28 cellular contexts compared by ENCODE assay signal in the genomic region with DNA sequence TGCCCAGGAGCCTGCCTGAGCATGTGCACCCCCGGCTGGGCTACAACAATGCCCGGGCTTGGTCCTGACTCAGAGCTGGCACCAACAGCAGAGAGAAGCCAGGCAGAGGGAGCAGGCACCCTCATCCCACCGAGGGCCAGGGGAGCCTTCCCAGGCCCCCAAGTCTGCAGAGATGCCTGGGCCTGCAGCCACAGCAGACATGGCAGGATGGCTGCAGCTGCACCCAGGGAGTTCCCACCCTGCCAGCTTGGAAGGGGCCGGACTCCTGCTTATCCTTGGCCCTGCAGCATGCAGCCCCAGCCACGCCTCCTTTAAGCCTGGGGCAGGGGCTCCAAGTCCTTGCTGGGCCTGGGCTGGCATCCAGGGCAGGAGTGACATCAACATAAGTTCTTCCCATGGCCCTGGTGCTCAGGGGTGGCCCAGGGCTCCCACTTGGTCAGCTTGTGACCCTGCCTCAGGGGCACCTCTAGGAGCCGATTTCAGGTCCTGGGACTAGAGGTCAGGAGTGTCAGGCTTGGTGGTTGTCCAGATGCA. TPM values are rescaled to one million over a fixed set of nuclear protein-coding genes. Genes with fewer than 3 reads are reported as not detected.
DNase-seq lines count a peak whose midpoint lies in the region; ATAC-seq and TF ChIP-seq lines count a peak whose summit lies in the region.
"Had no signal": no experiment of that assay in that cellular context is flagged by ENCODE, and none has a peak within 500 bp of the region (broad histone marks: within the 10 kb centered on the region; RNA-seq: fewer than 3 reads in every experiment).

No MANE protein-coding gene starts in this region.

- ATAC-seq in upper lobe of left lung (ENCODE audit: low FRiP score in 2 of 2) = peak; percentile 14 to 17
- ATAC-seq: GM12878 had no signal

- no peak overlapping the region for H3K4ac ChIP-seq in neuronal stem cell (ENCODE audit: low read length)

- H2BK120ac ChIP-seq in neuronal stem cell (ENCODE audit: low read depth, low read length) = no peak overlapping the region

- no peak overlapping the region for H2BK5ac ChIP-seq in neuronal stem cell (ENCODE audit: low read length)

- no peak for TF ChIP-seq EP300 in upper lobe of left lung (IDR thresholded peaks at IDR 0.05)

- no peak overlapping the region for H4K8ac ChIP-seq in neuronal stem cell (ENCODE audit: low read depth, low read length)

- H3K9me3 ChIP-seq in neuronal stem cell (replicated peaks in 1 of 2; ENCODE audit: control insufficient read depth in 2 of 2, insufficient read depth in 1 of 2, low read depth in 1 of 2, low read length in 2 of 2) (peaks cover 0 to 2% of the 10 kb centered on the region in 2 donors), upper lobe of left lung (no peaks in the 10 kb centered on the region)
- H3K9me3 ChIP-seq: BE2C, BLaER1 had no signal

- no peak overlapping the region for H3K27ac Mint-ChIP-seq in chondrocyte (ENCODE audit: unreplicated experiment)
- H3K27ac Mint-ChIP-seq: CD4-positive, alpha-beta memory T cell; CD4-positive, CD25-positive, alpha-beta regulatory T cell; CD8-positive, alpha-beta memory T cell had no signal

- no peak overlapping the region for H3K23ac ChIP-seq in neuronal stem cell (ENCODE audit: low read depth, low read length, poor library complexity)

- TF ChIP-seq CTCF in chondrocyte (IDR thresholded peaks at IDR 0.05) = no peak
- no peak for TF ChIP-seq CTCF in upper lobe of left lung (IDR thresholded peaks at IDR 0.05)
- TF ChIP-seq CTCF in dorsolateral prefrontal cortex (IDR thresholded peaks at IDR 0.05 in 54 of 56, conservative IDR thresholded peaks at IDR 0.05 in 2 of 56; ENCODE audit: low read depth in 1 of 56, partially characterized antibody in 56 of 56) = no peak

- no peak overlapping the region for H3K27ac ChIP-seq in neuronal stem cell (replicated peaks; ENCODE audit: low read length)
- H3K27ac ChIP-seq in upper lobe of left lung = no peak overlapping the region
- no peak overlapping the region for H3K27ac ChIP-seq in dorsolateral prefrontal cortex
- H3K27ac ChIP-seq: BLaER1 had no signal

- H2AK5ac ChIP-seq in neuronal stem cell (ENCODE audit: low read depth, low read length) = peak overlapping the region; percentile 25

- no peaks in the 10 kb centered on the region for H3K36me3 Mint-ChIP-seq in chondrocyte (ENCODE audit: low read depth)
- H3K36me3 Mint-ChIP-seq: CD14-positive monocyte; CD4-positive, alpha-beta memory T cell; CD4-positive, CD25-positive, alpha-beta regulatory T cell; CD8-positive, alpha-beta memory T cell had no signal

- no peak overlapping the region for H2AFZ ChIP-seq in neuronal stem cell (ENCODE audit: low read length)

- H3K27me3 ChIP-seq in neuronal stem cell (ENCODE audit: control insufficient read depth in 3 of 3, insufficient read depth in 3 of 3, low read depth in 1 of 3, low read length in 3 of 3) (no peaks in the 10 kb centered on the region), upper lobe of left lung (no peaks in the 10 kb centered on the region), dorsolateral prefrontal cortex (peaks cover 0 to 4% (median 0%) of the 10 kb centered on the region in 45 donors)
- H3K27me3 ChIP-seq: BLaER1 had no signal

- peaks cover 17% of the 10 kb centered on the region for H3K27me3 Mint-ChIP-seq in chondrocyte (ENCODE audit: low read depth)
- H3K27me3 Mint-ChIP-seq: CD4-positive, CD25-positive, alpha-beta regulatory T cell; CD8-positive, alpha-beta memory T cell had no signal

- H4K91ac ChIP-seq in neuronal stem cell (ENCODE audit: low read depth, low read length, poor library complexity) = no peak overlapping the region

- intact Hi-C loops in dorsolateral prefrontal cortex (cut with DNase I) = no loop called here

- H3K9me3 Mint-ChIP-seq in chondrocyte (ENCODE audit: low read depth) = no peaks in the 10 kb centered on the region
- H3K9me3 Mint-ChIP-seq: CD4-positive, CD25-positive, alpha-beta regulatory T cell; CD8-positive, alpha-beta memory T cell had no signal

- no peak overlapping the region for H3K9ac ChIP-seq in neuronal stem cell (ENCODE audit: low read depth, low read length, poor library complexity)
- H3K9ac ChIP-seq: BLaER1 had no signal

- H3K18ac ChIP-seq in neuronal stem cell (ENCODE audit: low read length) = peak overlapping the region; percentile 65

- H3K4me1 Mint-ChIP-seq in chondrocyte (ENCODE audit: low read depth) = no peaks in the 10 kb centered on the region
- H3K4me1 Mint-ChIP-seq: CD4-positive, alpha-beta memory T cell; CD4-positive, CD25-positive, alpha-beta regulatory T cell; CD8-positive, alpha-beta memory T cell had no signal

- H3K4me3 Mint-ChIP-seq in chondrocyte (ENCODE audit: unreplicated experiment) = no peak overlapping the region
- H3K4me3 Mint-ChIP-seq: CD14-positive monocyte; CD4-positive, alpha-beta memory T cell; CD4-positive, CD25-positive, alpha-beta regulatory T cell; CD8-positive, alpha-beta memory T cell had no signal

- H3K4me1 ChIP-seq in neuronal stem cell (ENCODE audit: control insufficient read depth in 2 of 2, insufficient read depth in 1 of 2, low read depth in 1 of 2, low read length in 2 of 2) (no peaks in the 10 kb centered on the region), upper lobe of left lung (no peaks in the 10 kb centered on the region)
- H3K4me1 ChIP-seq: BE2C, BLaER1 had no signal

- no CpG with 5 or more reads among the region's 6 CpGs for WGBS in neuronal stem cell (ENCODE audit: extremely low coverage in 2 of 2, insufficient read length in 2 of 2, insufficient replicate concordance in 1 of 2), 2 donors
- WGBS in upper lobe of left lung, 2 donors = 80 to 88% methylated on average over 1 to 3 of the region's 6 CpGs

- H3K79me1 ChIP-seq in neuronal stem cell (ENCODE audit: low read depth, low read length) = no peaks in the 10 kb centered on the region

- H3K36me3 ChIP-seq in neuronal stem cell (replicated peaks in 1 of 2; ENCODE audit: control insufficient read depth in 2 of 2, insufficient read depth in 2 of 2, low read length in 2 of 2) = no peaks in the 10 kb centered on the region
- no peaks in the 10 kb centered on the region for H3K36me3 ChIP-seq in upper lobe of left lung
- H3K36me3 ChIP-seq: BE2C, BLaER1 had no signal

- TF ChIP-seq POLR2A in upper lobe of left lung (IDR thresholded peaks at IDR 0.05) = no peak

- DNase-seq in chondrocyte (ENCODE audit: low spot score) (peak; percentile 87), neuronal stem cell (ENCODE audit: low spot score) (no peak), upper lobe of left lung (peak in 1 of 2 donors; percentile 37), dorsolateral prefrontal cortex (no peak), amniotic stem cell (lab: John Stamatoyannopoulos, UW) (no peak)
- DNase-seq in activated naive CD4-positive, alpha-beta T cell (lab: John Stamatoyannopoulos, UW) = no peak
- DNase-seq: 8988T; ACHN; BE2C; C1 segment of cervical spinal cord; CD4-positive, alpha-beta memory T cell; CD4-positive, CD25-positive, alpha-beta regulatory T cell; CD8-positive, alpha-beta memory T cell; COR-L47; DMS 273 treated with DMSO at 0.1 percent for 48 hours; DMS153; DMS53; DMS79; DND-41; EL; GDM1 had no signal

- no peak overlapping the region for H3K4me2 ChIP-seq in neuronal stem cell (ENCODE audit: insufficient read depth, low read length, poor library complexity, severe bottlenecking)
- H3K4me2 ChIP-seq: BLaER1 had no signal

- no peak overlapping the region for H2BK15ac ChIP-seq in neuronal stem cell (ENCODE audit: low read length)

- H3K4me3 ChIP-seq in neuronal stem cell (ENCODE audit: low read length in 2 of 2) (no peak overlapping the region), upper lobe of left lung (no peak overlapping the region), dorsolateral prefrontal cortex (no peak overlapping the region)
- H3K4me3 ChIP-seq: BLaER1, GM12878 had no signal

- H2BK12ac ChIP-seq in neuronal stem cell (ENCODE audit: low read length) = no peak overlapping the region

- H3K14ac ChIP-seq in neuronal stem cell (ENCODE audit: low read length) = peak overlapping the region; percentile 65

RNA-seq across cellular contexts. Expression of gene OR10D3, which starts 26.7 kb away (rescaled TPM):
- total RNA-seq in chondrocyte (not detected in 3 replicates), upper lobe of left lung (not detected), dorsolateral prefrontal cortex (under 1 TPM in 1 of 120 experiments, not detected in 119; 0.96 TPM)
- not detected for polyA plus RNA-seq in neuronal stem cell (2013, experiment 1 of 2)
- not detected for polyA plus RNA-seq in neuronal stem cell (2013, experiment 2 of 2)
- total RNA-seq: A673; CD4-positive, alpha-beta memory T cell; CD4-positive, CD25-positive, alpha-beta regulatory T cell; CD8-positive, alpha-beta memory T cell; Daoy; G401; GM12878 had no signal
- polyA plus RNA-seq: AG04450; CD14-positive monocyte; CD4-positive, alpha-beta memory T cell; CD4-positive, CD25-positive, alpha-beta regulatory T cell; CD8-positive, alpha-beta memory T cell; GM12878 had no signal

RNA-seq across cellular contexts. Expression of gene OR8G1, which starts 31.0 kb away (rescaled TPM):
- total RNA-seq in chondrocyte = not detected in 3 replicates
- polyA plus RNA-seq in neuronal stem cell (2013, experiment 1 of 2) = not detected
- not detected for polyA plus RNA-seq in neuronal stem cell (2013, experiment 2 of 2)
- not detected for total RNA-seq in upper lobe of left lung
- under 1 TPM in 1 of 120 experiments, not detected in 119; 0.85 TPM for total RNA-seq in dorsolateral prefrontal cortex
- total RNA-seq: A673; CD4-positive, alpha-beta memory T cell; CD4-positive, CD25-positive, alpha-beta regulatory T cell; CD8-positive, alpha-beta memory T cell; Daoy; G401; GM12878 had no signal
- polyA plus RNA-seq: AG04450; CD14-positive monocyte; CD4-positive, alpha-beta memory T cell; CD4-positive, CD25-positive, alpha-beta regulatory T cell; CD8-positive, alpha-beta memory T cell; GM12878 had no signal

RNA-seq across cellular contexts. Expression of gene OR8G5, which starts 46.3 kb away (rescaled TPM):
- total RNA-seq in chondrocyte = 0.20 TPM in 1 of 3 replicates, not detected in the others
- not detected for polyA plus RNA-seq in neuronal stem cell (2013, experiment 1 of 2)
- not detected for polyA plus RNA-seq in neuronal stem cell (2013, experiment 2 of 2)
- total RNA-seq in upper lobe of left lung = under 1 TPM in 1 of 6 donors, not detected in 5; 0.64 TPM
- not detected for total RNA-seq in dorsolateral prefrontal cortex
- total RNA-seq: A673; CD4-positive, alpha-beta memory T cell; CD4-positive, CD25-positive, alpha-beta regulatory T cell; CD8-positive, alpha-beta memory T cell; Daoy; G401; GM12878 had no signal
- polyA plus RNA-seq: AG04450; CD14-positive monocyte; CD4-positive, alpha-beta memory T cell; CD4-positive, CD25-positive, alpha-beta regulatory T cell; CD8-positive, alpha-beta memory T cell; GM12878 had no signal
